In the genomic region with DNA sequence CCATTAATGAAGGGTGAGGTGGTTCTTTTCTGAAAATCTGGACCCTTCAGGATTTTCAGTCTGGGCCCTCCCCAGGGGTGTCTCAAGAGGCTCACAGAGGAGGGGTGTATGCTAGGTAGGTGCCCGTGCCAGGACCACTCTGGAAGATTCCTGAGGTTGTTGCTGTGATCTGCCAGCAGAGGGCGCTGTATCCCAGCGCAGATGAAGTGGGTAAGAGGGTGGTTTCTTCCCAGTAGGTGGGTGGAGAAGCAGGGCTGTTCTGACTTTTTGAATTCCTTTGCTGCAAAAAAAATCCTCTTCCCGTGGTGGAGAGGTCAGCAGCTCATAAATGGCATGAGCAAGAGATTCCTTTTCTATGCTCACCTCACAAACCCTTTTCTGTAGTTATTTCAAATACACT, we compare ENCODE assay signal across 8 cellular contexts. TPM values are rescaled to one million over a fixed set of nuclear protein-coding genes. Genes with fewer than 3 reads are reported as not detected.
DNase-seq lines count a peak whose midpoint lies in the region; ATAC-seq and TF ChIP-seq lines count a peak whose summit lies in the region.

No MANE protein-coding gene starts in this region.

- no peaks in the 10 kb centered on the region for H3K36me3 ChIP-seq in SU-DHL-6 (ENCODE audit: low read length)

- no peaks in the 10 kb centered on the region for H3K27me3 ChIP-seq in SU-DHL-6 (ENCODE audit: low read length)

- no peak overlapping the region for H3K4me3 ChIP-seq in SU-DHL-6 (ENCODE audit: insufficient read depth, low read length, poor library complexity, severe bottlenecking)
- H3K4me3 ChIP-seq in astrocyte of the spinal cord (ENCODE audit: low read depth, low read length) = no peak overlapping the region

- TF ChIP-seq CTCF in SU-DHL-6 (IDR thresholded peaks at IDR 0.05; ENCODE audit: insufficient read depth, low read length, poor library complexity, severe bottlenecking) = peak; percentile 13
- TF ChIP-seq CTCF in astrocyte of the spinal cord (IDR thresholded peaks at IDR 0.05; ENCODE audit: low read depth, low read length) = peak; percentile 78

- no peaks in the 10 kb centered on the region for H4K20me1 ChIP-seq in SU-DHL-6 (ENCODE audit: low read depth, low read length)

- H2AFZ ChIP-seq in SU-DHL-6 (ENCODE audit: low read depth, low read length, severe bottlenecking) = no peak overlapping the region

- H3K79me2 ChIP-seq in SU-DHL-6 (ENCODE audit: insufficient read depth, low read length) = no peaks in the 10 kb centered on the region

- DNase-seq in DMS53 treated with DMSO at 0.1 percent for 48 hours (lab: John Stamatoyannopoulos, UW; ENCODE audit: unreplicated experiment) (peak; percentile 21), HT1080 (ENCODE audit: low read depth) (peak; percentile 8), astrocyte of the spinal cord (ENCODE audit: low read depth, low spot score) (peak; percentile 32), iris pigment epithelial cell (ENCODE audit: low read depth) (peak; percentile 15)
- peak; percentile 17 to 25 for DNase-seq in stimulated activated CD4-positive, alpha-beta T cell treated with anti-CD3 and anti-CD28 coated beads, Interleukin-4, amount 100 ng/mL, for 4 hours

- in situ Hi-C loops in astrocyte of the spinal cord (cut with HindIII; ENCODE audit: low sequenced_read_pairs) = no loop called here

- H3K27ac ChIP-seq in SU-DHL-6 (ENCODE audit: low read depth, low read length) = no peak overlapping the region

- H3K9me2 ChIP-seq in SU-DHL-6 (replicated peaks; ENCODE audit: insufficient read depth, low read length) = no peaks in the 10 kb centered on the region

- no peaks in the 10 kb centered on the region for H3F3A ChIP-seq in SU-DHL-6 (ENCODE audit: insufficient read depth)

- no peaks in the 10 kb centered on the region for H3K9me3 ChIP-seq in SU-DHL-6 (ENCODE audit: insufficient read depth, low read length)

- no peak overlapping the region for H3K4me2 ChIP-seq in SU-DHL-6 (ENCODE audit: low read depth, low read length, poor library complexity, severe bottlenecking)

- ATAC-seq in GM19324 (IDR thresholded peaks at IDR 0.05; ENCODE audit: low FRiP score, unreplicated experiment) = no peak
- no peak for ATAC-seq in HG03521 (IDR thresholded peaks at IDR 0.05; ENCODE audit: unreplicated experiment)

- no peak overlapping the region for H3K9ac ChIP-seq in SU-DHL-6 (ENCODE audit: low read length)

RNA-seq across cellular contexts. Expression of a gene that starts 51.1 kb away (rescaled TPM):
- total RNA-seq in HT1080 (2014; rRNA removed; shearing (Covaris generic)) = 13.4 and 19.6 TPM in 2 replicates
- 34.5 and 36.6 TPM in 2 replicates for polyA plus RNA-seq in HT1080 (2015; cell fraction: cytosol; rRNA removed)
- 46.9 and 55.7 TPM in 2 replicates for polyA plus RNA-seq in HT1080 (2015; cell fraction: nucleus; rRNA removed)
